Comparison of ENCODE assay signal across 1 cellular context in the genomic region with DNA sequence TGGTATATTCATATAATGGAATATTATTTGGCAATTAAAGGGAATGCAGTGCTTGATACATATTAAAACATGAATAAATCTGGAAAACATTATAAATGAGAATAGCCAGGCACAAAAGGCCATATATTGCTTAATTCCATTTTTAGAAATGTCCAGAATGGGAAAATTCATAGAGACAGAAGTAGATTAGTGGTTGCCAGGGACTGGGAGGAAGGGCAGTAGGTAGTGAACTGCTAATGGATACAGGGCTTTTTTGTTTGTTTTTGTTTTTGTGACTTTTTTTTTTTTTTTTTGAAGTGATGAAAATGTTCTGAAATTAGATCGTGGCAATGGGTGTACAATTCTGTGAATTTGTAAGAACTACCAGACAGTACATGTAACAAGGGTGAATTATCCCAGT.
TF ChIP-seq lines count a peak whose summit lies in the region.

No MANE protein-coding gene starts in this region.

TF ChIP-seq in endothelial cell of umbilical vein, 7 proteins besides CTCF, POLR2A, EP300 and RAD21:
- no peak for TF ChIP-seq EZH2 (IDR thresholded peaks at IDR 0.05; ENCODE audit: borderline replicate concordance, low read depth, low read length, severe bottlenecking)
- TF ChIP-seq, protein P1, sequence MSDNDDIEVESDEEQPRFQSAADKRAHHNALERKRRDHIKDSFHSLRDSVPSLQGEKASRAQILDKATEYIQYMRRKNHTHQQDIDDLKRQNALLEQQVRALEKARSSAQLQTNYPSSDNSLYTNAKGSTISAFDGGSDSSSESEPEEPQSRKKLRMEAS (IDR thresholded peaks at IDR 0.05; ENCODE audit: insufficient read depth, insufficient read length): no peak
- no peak for TF ChIP-seq MYC (IDR thresholded peaks at IDR 0.05; ENCODE audit: low read depth, low read length)
- TF ChIP-seq POLR2AphosphoS5 (IDR thresholded peaks at IDR 0.05; ENCODE audit: insufficient read depth, low read depth, low read length): no peak
- TF ChIP-seq FOS (IDR thresholded peaks at IDR 0.05; ENCODE audit: borderline replicate concordance, insufficient read depth, low read length): no peak
- TF ChIP-seq JUN (IDR thresholded peaks at IDR 0.05; ENCODE audit: borderline replicate concordance, insufficient read depth, insufficient read length, low read depth): no peak
- no peak for TF ChIP-seq GATA2 (IDR thresholded peaks at IDR 0.05; ENCODE audit: insufficient read depth, insufficient read length, low read depth, low read length)
